Comparison of ENCODE assay signal across 8 cellular contexts in genomic region chr1:2414297-2414958, GRCh38. TPM values are rescaled to one million over a fixed set of nuclear protein-coding genes. Genes with fewer than 3 reads are reported as not detected.
DNase-seq lines count a peak whose midpoint lies in the region; ATAC-seq and TF ChIP-seq lines count a peak whose summit lies in the region.

No MANE protein-coding gene starts in this region.

- no peak for TF ChIP-seq EP300 in ovary (IDR thresholded peaks at IDR 0.05)

- in situ Hi-C loops in SK-MEL-5 (cut with HindIII; ENCODE audit: low pct_unique_long_range_greater_than_20kb, low sequenced_read_pairs) = no loop called here

- no peak overlapping the region for H3K4me3 ChIP-seq in ovary
- no peak overlapping the region for H3K4me3 ChIP-seq in thyroid gland (replicated peaks in 1 of 3)

- H3K27ac ChIP-seq in ovary = no peak overlapping the region
- no peak overlapping the region for H3K27ac ChIP-seq in thyroid gland

- DNase-seq in DMS79 treated with DMSO at 0.1 percent for 48 hours (lab: John Stamatoyannopoulos, UW) = peak; percentile 87
- peak; percentile 61 to 66 for DNase-seq in Kasumi-1 (lab: John Stamatoyannopoulos, UW)
- DNase-seq in SK-MEL-5 (ENCODE audit: low read depth, low spot score) = peak; percentile 57
- peak; percentile 50 to 74 (median 66) for DNase-seq in activated naive CD4-positive, alpha-beta T cell (lab: John Stamatoyannopoulos, UW)
- DNase-seq in glomerular visceral epithelial cell (ENCODE audit: extremely low spot score) = peak; percentile 72
- peak; percentile 65 to 85 (median 81) for DNase-seq in ovary
- DNase-seq in thyroid gland = peak; percentile 68 to 74

- no peaks in the 10 kb centered on the region for H3K27me3 ChIP-seq in ovary
- no peaks in the 10 kb centered on the region for H3K27me3 ChIP-seq in thyroid gland

- WGBS in ovary, 3 donors = 2 to 3% (median 3%) methylated on average over 23 to 25 of the region's 25 CpGs
- WGBS in thyroid gland, 2 donors = 3 to 4% methylated on average over 21 to 23 of the region's 25 CpGs

- intact Hi-C loops in ovary (cut with DNase I) (loop anchor here in 3 of 4 donors (1.0 to 10.0 kb wide), 3 partner anchors 134 to 1010 kb away; partner anchors contain the start of gene MMEL1 (in 1 of the 3)), thyroid gland (cut with DNase I) (loop anchor here (2.0 kb wide), 1 partner anchor 132 kb away; no protein-coding TSS in a partner anchor)

- ATAC-seq in HG03342 (IDR thresholded peaks at IDR 0.05; ENCODE audit: unreplicated experiment) = no peak

- no peaks in the 10 kb centered on the region for H3K9me3 ChIP-seq in ovary
- H3K9me3 ChIP-seq in thyroid gland = no peaks in the 10 kb centered on the region

- H3K36me3 ChIP-seq in ovary = no peaks in the 10 kb centered on the region
- no peaks in the 10 kb centered on the region for H3K36me3 ChIP-seq in thyroid gland

- peaks cover 6% of the 10 kb centered on the region for H3K4me1 ChIP-seq in ovary (ENCODE audit: insufficient read depth)
- H3K4me1 ChIP-seq in thyroid gland = peaks cover 18 to 39% of the 10 kb centered on the region in 2 donors

- peak; percentile 69 to 90 (median 87) for TF ChIP-seq CTCF in ovary (IDR thresholded peaks at IDR 0.05)
- TF ChIP-seq CTCF in thyroid gland (IDR thresholded peaks at IDR 0.05) = peak; percentile 81 to 95 (median 92)

- TF ChIP-seq POLR2A in ovary (IDR thresholded peaks at IDR 0.05) (no peak), thyroid gland (IDR thresholded peaks at IDR 0.05) (no peak)

RNA-seq across cellular contexts. Expression of gene PEX10, which starts 2.1 kb away (rescaled TPM):
- total RNA-seq in SK-MEL-5 (2014; rRNA removed; shearing (Covaris generic)) = 41.9 and 53.7 TPM in 2 replicates
- 44.4 and 50.7 TPM in 2 replicates for polyA plus RNA-seq in SK-MEL-5 (2015; cell fraction: cytosol; rRNA removed)
- polyA plus RNA-seq in SK-MEL-5 (2015; cell fraction: nucleus; rRNA removed) = 40.0 and 41.1 TPM in 2 replicates
- total RNA-seq in ovary (10 to 100 TPM; 14.4 to 25.9 (median 23.0) TPM), thyroid gland (10 to 100 TPM; 25.0 to 35.2 (median 33.5) TPM)
- polyA plus RNA-seq in ovary = 10 to 100 TPM; 14.5 to 19.3 TPM

RNA-seq across cellular contexts. Expression of gene RER1, which starts 22.8 kb away (rescaled TPM):
- 178 and 181 TPM in 2 replicates for total RNA-seq in SK-MEL-5 (2014; rRNA removed; shearing (Covaris generic))
- 176 and 232 TPM in 2 replicates for polyA plus RNA-seq in SK-MEL-5 (2015; cell fraction: cytosol; rRNA removed)
- polyA plus RNA-seq in SK-MEL-5 (2015; cell fraction: nucleus; rRNA removed) = 228 and 282 TPM in 2 replicates
- total RNA-seq in ovary = 100 to 1,000 TPM in 3 of 7 donors, 10 to 100 TPM in 4; 51.0 to 130 (median 99.0) TPM
- 100 to 1,000 TPM in 1 of 2 donors, 10 to 100 TPM in 1; 66.0 to 224 TPM for polyA plus RNA-seq in ovary
- 100 to 1,000 TPM in 1 of 4 donors, 10 to 100 TPM in 3; 73.5 to 101 (median 83.7) TPM for total RNA-seq in thyroid gland

RNA-seq across cellular contexts. Expression of gene MORN1, which starts 23.1 kb away (rescaled TPM):
- total RNA-seq in SK-MEL-5 (2014; rRNA removed; shearing (Covaris generic)) = 11.3 and 17.8 TPM in 2 replicates
- 14.5 and 18.2 TPM in 2 replicates for polyA plus RNA-seq in SK-MEL-5 (2015; cell fraction: cytosol; rRNA removed)
- 42.8 and 59.9 TPM in 2 replicates for polyA plus RNA-seq in SK-MEL-5 (2015; cell fraction: nucleus; rRNA removed)
- total RNA-seq in ovary (10 to 100 TPM; 15.6 to 24.2 (median 17.8) TPM), thyroid gland (10 to 100 TPM; 23.3 to 45.3 (median 33.8) TPM)
- 1 to 10 TPM; 1.7 to 8.6 TPM for polyA plus RNA-seq in ovary
